Comparison of ENCODE assay signal across 2 cellular contexts in the genomic region with DNA sequence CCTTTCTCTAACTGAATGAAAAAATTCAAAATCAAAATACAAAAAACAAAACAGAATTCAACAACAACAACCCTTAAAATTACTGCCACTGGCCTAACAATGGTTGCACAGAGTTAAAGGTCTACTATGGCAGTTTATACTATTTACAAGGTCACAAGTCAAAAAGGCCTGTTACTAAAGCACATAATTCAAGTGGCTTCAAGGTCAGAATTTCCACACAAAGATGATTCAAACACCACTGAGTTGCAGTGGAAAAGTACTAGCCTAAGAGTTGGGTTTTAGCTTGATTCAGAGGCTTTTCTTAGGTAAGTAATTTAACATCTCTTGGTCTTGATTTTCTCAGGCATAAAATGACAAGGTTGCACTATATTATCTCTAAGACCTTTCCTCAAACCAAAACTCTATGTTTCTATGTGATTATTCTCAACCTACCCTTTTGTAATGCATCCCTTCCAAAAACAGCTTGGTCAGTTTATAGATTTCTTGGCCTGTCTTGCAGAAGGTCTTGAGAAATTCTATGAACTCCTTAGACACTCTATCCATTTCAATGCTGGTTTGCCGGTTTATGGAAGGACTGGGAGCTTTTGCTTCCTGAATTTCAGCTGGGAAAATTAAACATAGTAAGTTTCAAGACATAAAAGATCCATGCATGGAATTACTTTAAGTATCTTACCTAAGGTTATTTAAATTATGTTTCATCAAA.
TF ChIP-seq lines count a peak whose summit lies in the region.
"Not testable (repeated sequence)": the region's sequence is repeated elsewhere in the genome, so short reads cannot be mapped to it uniquely, and the experiment has no call there.

No MANE protein-coding gene starts in this region.

TF ChIP-seq in K562, 482 proteins besides CTCF, POLR2A, EP300 and RAD21:
- peak; percentile 32; the same call in 1 of the 2 replicates for TF ChIP-seq ESRRA (IDR thresholded peaks at IDR 0.05; ENCODE audit: borderline replicate concordance, low read depth)

TF ChIP-seq in HepG2, 621 proteins besides CTCF, POLR2A, EP300 and RAD21 (continues in another document):
- TF ChIP-seq FOXP1 (IDR thresholded peaks at IDR 0.05); CREM (CRISPR knock-in tag; IDR thresholded peaks at IDR 0.05): not testable (repeated sequence)
- TF ChIP-seq FOXP1 (CRISPR knock-in tag; IDR thresholded peaks at IDR 0.05), result peak; percentile 73
- peak; percentile 71; the same call in 1 of the 2 replicates for TF ChIP-seq HDAC2 (CRISPR knock-in tag; IDR thresholded peaks at IDR 0.05)
- TF ChIP-seq PPARG (CRISPR knock-in tag; conservative IDR thresholded peaks at IDR 0.05), result peak; percentile 63; the same call in 1 of the 2 replicates
- TF ChIP-seq FOXA1 (IDR thresholded peaks at IDR 0.05), result peak; percentile 40; the same call in 1 of the 2 replicates
- TF ChIP-seq FOXA1 (CRISPR knock-in tag; IDR thresholded peaks at IDR 0.05), result peak; percentile 44
- TF ChIP-seq ERF (CRISPR knock-in tag; IDR thresholded peaks at IDR 0.05), result 0 out of 2 replicates have a peak, but pooled peaks have one; percentile 28
- TF ChIP-seq, protein P1, sequence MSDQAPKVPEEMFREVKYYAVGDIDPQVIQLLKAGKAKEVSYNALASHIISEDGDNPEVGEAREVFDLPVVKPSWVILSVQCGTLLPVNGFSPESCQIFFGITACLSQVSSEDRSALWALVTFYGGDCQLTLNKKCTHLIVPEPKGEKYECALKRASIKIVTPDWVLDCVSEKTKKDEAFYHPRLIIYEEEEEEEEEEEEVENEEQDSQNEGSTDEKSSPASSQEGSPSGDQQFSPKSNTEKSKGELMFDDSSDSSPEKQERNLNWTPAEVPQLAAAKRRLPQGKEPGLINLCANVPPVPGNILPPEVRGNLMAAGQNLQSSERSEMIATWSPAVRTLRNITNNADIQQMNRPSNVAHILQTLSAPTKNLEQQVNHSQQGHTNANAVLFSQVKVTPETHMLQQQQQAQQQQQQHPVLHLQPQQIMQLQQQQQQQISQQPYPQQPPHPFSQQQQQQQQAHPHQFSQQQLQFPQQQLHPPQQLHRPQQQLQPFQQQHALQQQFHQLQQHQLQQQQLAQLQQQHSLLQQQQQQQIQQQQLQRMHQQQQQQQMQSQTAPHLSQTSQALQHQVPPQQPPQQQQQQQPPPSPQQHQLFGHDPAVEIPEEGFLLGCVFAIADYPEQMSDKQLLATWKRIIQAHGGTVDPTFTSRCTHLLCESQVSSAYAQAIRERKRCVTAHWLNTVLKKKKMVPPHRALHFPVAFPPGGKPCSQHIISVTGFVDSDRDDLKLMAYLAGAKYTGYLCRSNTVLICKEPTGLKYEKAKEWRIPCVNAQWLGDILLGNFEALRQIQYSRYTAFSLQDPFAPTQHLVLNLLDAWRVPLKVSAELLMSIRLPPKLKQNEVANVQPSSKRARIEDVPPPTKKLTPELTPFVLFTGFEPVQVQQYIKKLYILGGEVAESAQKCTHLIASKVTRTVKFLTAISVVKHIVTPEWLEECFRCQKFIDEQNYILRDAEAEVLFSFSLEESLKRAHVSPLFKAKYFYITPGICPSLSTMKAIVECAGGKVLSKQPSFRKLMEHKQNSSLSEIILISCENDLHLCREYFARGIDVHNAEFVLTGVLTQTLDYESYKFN (CRISPR knock-in tag; conservative IDR thresholded peaks at IDR 0.05), result peak; percentile 88
- 0 out of 2 replicates have a peak, but pooled peaks have one; percentile 59 for TF ChIP-seq SMAD3 (CRISPR knock-in tag; IDR thresholded peaks at IDR 0.05)
- peak; percentile 61 for TF ChIP-seq KAT8 (CRISPR knock-in tag; IDR thresholded peaks at IDR 0.05)
- TF ChIP-seq, protein P2, sequence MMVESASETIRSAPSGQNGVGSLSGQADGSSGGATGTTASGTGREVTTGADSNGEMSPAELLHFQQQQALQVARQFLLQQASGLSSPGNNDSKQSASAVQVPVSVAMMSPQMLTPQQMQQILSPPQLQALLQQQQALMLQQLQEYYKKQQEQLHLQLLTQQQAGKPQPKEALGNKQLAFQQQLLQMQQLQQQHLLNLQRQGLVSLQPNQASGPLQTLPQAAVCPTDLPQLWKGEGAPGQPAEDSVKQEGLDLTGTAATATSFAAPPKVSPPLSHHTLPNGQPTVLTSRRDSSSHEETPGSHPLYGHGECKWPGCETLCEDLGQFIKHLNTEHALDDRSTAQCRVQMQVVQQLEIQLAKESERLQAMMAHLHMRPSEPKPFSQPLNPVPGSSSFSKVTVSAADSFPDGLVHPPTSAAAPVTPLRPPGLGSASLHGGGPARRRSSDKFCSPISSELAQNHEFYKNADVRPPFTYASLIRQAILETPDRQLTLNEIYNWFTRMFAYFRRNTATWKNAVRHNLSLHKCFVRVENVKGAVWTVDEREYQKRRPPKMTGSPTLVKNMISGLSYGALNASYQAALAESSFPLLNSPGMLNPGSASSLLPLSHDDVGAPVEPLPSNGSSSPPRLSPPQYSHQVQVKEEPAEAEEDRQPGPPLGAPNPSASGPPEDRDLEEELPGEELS (CRISPR knock-in tag; IDR thresholded peaks at IDR 0.05), result peak; percentile 79
- TF ChIP-seq ZFX (CRISPR knock-in tag; IDR thresholded peaks at IDR 0.05; ENCODE audit: low read depth), result 0 out of 2 replicates have a peak, but pooled peaks have one; percentile 21
- TF ChIP-seq, protein P3, sequence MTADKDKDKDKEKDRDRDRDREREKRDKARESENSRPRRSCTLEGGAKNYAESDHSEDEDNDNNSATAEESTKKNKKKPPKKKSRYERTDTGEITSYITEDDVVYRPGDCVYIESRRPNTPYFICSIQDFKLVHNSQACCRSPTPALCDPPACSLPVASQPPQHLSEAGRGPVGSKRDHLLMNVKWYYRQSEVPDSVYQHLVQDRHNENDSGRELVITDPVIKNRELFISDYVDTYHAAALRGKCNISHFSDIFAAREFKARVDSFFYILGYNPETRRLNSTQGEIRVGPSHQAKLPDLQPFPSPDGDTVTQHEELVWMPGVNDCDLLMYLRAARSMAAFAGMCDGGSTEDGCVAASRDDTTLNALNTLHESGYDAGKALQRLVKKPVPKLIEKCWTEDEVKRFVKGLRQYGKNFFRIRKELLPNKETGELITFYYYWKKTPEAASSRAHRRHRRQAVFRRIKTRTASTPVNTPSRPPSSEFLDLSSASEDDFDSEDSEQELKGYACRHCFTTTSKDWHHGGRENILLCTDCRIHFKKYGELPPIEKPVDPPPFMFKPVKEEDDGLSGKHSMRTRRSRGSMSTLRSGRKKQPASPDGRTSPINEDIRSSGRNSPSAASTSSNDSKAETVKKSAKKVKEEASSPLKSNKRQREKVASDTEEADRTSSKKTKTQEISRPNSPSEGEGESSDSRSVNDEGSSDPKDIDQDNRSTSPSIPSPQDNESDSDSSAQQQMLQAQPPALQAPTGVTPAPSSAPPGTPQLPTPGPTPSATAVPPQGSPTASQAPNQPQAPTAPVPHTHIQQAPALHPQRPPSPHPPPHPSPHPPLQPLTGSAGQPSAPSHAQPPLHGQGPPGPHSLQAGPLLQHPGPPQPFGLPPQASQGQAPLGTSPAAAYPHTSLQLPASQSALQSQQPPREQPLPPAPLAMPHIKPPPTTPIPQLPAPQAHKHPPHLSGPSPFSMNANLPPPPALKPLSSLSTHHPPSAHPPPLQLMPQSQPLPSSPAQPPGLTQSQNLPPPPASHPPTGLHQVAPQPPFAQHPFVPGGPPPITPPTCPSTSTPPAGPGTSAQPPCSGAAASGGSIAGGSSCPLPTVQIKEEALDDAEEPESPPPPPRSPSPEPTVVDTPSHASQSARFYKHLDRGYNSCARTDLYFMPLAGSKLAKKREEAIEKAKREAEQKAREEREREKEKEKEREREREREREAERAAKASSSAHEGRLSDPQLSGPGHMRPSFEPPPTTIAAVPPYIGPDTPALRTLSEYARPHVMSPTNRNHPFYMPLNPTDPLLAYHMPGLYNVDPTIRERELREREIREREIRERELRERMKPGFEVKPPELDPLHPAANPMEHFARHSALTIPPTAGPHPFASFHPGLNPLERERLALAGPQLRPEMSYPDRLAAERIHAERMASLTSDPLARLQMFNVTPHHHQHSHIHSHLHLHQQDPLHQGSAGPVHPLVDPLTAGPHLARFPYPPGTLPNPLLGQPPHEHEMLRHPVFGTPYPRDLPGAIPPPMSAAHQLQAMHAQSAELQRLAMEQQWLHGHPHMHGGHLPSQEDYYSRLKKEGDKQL (CRISPR knock-in tag; IDR thresholded peaks at IDR 0.05; ENCODE audit: low read depth), result peak; percentile 30; the same call in 1 of the 2 replicates
- peak; percentile 39; the same call in 1 of the 2 replicates for TF ChIP-seq CREM (IDR thresholded peaks at IDR 0.05)
- 0 out of 2 replicates have a peak, but pooled peaks have one; percentile 13 for TF ChIP-seq FOXK2 (IDR thresholded peaks at IDR 0.05)
- TF ChIP-seq, protein P4, sequence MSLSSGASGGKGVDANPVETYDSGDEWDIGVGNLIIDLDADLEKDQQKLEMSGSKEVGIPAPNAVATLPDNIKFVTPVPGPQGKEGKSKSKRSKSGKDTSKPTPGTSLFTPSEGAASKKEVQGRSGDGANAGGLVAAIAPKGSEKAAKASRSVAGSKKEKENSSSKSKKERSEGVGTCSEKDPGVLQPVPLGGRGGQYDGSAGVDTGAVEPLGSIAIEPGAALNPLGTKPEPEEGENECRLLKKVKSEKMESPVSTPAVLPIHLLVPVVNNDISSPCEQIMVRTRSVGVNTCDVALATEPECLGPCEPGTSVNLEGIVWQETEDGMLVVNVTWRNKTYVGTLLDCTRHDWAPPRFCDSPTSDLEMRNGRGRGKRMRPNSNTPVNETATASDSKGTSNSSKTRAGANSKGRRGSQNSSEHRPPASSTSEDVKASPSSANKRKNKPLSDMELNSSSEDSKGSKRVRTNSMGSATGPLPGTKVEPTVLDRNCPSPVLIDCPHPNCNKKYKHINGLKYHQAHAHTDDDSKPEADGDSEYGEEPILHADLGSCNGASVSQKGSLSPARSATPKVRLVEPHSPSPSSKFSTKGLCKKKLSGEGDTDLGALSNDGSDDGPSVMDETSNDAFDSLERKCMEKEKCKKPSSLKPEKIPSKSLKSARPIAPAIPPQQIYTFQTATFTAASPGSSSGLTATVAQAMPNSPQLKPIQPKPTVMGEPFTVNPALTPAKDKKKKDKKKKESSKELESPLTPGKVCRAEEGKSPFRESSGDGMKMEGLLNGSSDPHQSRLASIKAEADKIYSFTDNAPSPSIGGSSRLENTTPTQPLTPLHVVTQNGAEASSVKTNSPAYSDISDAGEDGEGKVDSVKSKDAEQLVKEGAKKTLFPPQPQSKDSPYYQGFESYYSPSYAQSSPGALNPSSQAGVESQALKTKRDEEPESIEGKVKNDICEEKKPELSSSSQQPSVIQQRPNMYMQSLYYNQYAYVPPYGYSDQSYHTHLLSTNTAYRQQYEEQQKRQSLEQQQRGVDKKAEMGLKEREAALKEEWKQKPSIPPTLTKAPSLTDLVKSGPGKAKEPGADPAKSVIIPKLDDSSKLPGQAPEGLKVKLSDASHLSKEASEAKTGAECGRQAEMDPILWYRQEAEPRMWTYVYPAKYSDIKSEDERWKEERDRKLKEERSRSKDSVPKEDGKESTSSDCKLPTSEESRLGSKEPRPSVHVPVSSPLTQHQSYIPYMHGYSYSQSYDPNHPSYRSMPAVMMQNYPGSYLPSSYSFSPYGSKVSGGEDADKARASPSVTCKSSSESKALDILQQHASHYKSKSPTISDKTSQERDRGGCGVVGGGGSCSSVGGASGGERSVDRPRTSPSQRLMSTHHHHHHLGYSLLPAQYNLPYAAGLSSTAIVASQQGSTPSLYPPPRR (CRISPR knock-in tag; IDR thresholded peaks at IDR 0.05; ENCODE audit: borderline replicate concordance), result 0 out of 2 replicates have a peak, but pooled peaks have one; percentile 40
- TF ChIP-seq, protein P5, sequence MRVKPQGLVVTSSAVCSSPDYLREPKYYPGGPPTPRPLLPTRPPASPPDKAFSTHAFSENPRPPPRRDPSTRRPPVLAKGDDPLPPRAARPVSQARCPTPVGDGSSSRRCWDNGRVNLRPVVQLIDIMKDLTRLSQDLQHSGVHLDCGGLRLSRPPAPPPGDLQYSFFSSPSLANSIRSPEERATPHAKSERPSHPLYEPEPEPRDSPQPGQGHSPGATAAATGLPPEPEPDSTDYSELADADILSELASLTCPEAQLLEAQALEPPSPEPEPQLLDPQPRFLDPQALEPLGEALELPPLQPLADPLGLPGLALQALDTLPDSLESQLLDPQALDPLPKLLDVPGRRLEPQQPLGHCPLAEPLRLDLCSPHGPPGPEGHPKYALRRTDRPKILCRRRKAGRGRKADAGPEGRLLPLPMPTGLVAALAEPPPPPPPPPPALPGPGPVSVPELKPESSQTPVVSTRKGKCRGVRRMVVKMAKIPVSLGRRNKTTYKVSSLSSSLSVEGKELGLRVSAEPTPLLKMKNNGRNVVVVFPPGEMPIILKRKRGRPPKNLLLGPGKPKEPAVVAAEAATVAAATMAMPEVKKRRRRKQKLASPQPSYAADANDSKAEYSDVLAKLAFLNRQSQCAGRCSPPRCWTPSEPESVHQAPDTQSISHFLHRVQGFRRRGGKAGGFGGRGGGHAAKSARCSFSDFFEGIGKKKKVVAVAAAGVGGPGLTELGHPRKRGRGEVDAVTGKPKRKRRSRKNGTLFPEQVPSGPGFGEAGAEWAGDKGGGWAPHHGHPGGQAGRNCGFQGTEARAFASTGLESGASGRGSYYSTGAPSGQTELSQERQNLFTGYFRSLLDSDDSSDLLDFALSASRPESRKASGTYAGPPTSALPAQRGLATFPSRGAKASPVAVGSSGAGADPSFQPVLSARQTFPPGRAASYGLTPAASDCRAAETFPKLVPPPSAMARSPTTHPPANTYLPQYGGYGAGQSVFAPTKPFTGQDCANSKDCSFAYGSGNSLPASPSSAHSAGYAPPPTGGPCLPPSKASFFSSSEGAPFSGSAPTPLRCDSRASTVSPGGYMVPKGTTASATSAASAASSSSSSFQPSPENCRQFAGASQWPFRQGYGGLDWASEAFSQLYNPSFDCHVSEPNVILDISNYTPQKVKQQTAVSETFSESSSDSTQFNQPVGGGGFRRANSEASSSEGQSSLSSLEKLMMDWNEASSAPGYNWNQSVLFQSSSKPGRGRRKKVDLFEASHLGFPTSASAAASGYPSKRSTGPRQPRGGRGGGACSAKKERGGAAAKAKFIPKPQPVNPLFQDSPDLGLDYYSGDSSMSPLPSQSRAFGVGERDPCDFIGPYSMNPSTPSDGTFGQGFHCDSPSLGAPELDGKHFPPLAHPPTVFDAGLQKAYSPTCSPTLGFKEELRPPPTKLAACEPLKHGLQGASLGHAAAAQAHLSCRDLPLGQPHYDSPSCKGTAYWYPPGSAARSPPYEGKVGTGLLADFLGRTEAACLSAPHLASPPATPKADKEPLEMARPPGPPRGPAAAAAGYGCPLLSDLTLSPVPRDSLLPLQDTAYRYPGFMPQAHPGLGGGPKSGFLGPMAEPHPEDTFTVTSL (CRISPR knock-in tag; IDR thresholded peaks at IDR 0.05; ENCODE audit: borderline replicate concordance), result peak; percentile 32; the same call in 1 of the 2 replicates
- TF ChIP-seq, protein P6, sequence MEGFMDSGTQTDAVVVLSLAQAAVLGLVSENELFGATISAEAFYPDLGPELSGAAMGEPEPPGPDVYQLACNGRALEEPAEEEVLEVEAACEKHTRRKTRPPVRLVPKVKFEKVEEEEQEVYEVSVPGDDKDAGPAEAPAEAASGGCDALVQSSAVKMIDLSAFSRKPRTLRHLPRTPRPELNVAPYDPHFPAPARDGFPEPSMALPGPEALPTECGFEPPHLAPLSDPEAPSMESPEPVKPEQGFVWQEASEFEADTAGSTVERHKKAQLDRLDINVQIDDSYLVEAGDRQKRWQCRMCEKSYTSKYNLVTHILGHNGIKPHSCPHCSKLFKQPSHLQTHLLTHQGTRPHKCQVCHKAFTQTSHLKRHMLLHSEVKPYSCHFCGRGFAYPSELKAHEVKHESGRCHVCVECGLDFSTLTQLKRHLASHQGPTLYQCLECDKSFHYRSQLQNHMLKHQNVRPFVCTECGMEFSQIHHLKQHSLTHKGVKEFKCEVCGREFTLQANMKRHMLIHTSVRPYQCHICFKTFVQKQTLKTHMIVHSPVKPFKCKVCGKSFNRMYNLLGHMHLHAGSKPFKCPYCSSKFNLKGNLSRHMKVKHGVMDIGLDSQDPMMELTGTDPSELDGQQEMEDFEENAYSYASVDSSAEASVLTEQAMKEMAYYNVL (CRISPR knock-in tag; IDR thresholded peaks at IDR 0.05; ENCODE audit: borderline replicate concordance), result 0 out of 2 replicates have a peak, but pooled peaks have one; percentile 44
- TF ChIP-seq FOXJ3 (CRISPR knock-in tag; IDR thresholded peaks at IDR 0.05; ENCODE audit: borderline replicate concordance), result peak; percentile 70; the same call in 1 of the 2 replicates
- peak; percentile 62; the same call in 1 of the 2 replicates for TF ChIP-seq KDM6A (CRISPR knock-in tag; IDR thresholded peaks at IDR 0.05; ENCODE audit: low read depth)
- TF ChIP-seq MED1 (CRISPR knock-in tag; IDR thresholded peaks at IDR 0.05), result peak; percentile 89
- peak; percentile 70 for TF ChIP-seq RARA (CRISPR knock-in tag; IDR thresholded peaks at IDR 0.05)
- TF ChIP-seq NCOA2 (CRISPR knock-in tag; IDR thresholded peaks at IDR 0.05), result peak; percentile 87
